In the genomic region with DNA sequence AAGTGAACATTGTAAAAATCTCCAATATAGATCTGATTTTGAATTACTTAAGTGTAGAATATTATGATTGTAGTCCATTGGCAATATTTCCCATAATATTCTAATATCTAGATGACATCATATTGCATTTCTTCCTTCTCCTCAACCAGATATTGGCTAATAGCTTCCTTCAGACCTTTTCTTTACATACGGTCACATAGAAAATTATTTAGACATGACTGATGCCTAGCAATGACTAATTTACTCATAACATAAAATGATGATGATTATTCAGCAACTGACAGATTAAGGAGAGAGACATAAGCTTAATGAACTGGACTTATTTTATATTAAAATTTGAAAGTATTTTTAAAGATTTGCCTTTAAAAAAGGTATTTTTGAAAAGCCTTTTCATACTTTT, we compare ENCODE assay signal across 27 cellular contexts.
"Had no signal": no experiment of that assay in that cellular context is flagged by ENCODE, and none has a peak within 500 bp of the region (broad histone marks: within the 10 kb centered on the region; RNA-seq: fewer than 3 reads in every experiment).

No MANE protein-coding gene starts in this region.

- DNase-seq: nephron progenitor cell; nucleus accumbens; ovary; posterior cingulate gyrus; psoas muscle; right cardiac atrium; sigmoid colon; small intestine; stimulated activated CD4-positive, alpha-beta T cell treated with anti-CD3 and anti-CD28 coated beads, Interleukin-15, amount 100 ng/mL, for 24 hours; stimulated activated CD4-positive, alpha-beta T cell treated with anti-CD3 and anti-CD28 coated beads, Interleukin-2, amount 100 ng/mL, for 24 hours; stimulated activated CD4-positive, alpha-beta T cell treated with anti-CD3 and anti-CD28 coated beads, Interleukin-2, amount 100 ng/mL, for 48 hours; stimulated activated CD4-positive, alpha-beta T cell treated with anti-CD3 and anti-CD28 coated beads, Interleukin-4, amount 100 ng/mL, for 24 hours; stimulated activated naive B cell treated with anti-CD40 and anti-IgM and Interleukin-4, amounts not matched to agents 10 μg/mL and 1 μg/mL and 100 μg/mL, for 72 hours; stimulated activated naive CD4-positive, alpha-beta T cell treated with Interleukin-2 at 50 U/mL for 16 hours; stomach; thyroid gland; trophoblast cell; upper lobe of left lung had no signal

- H3K4me1 ChIP-seq: parathyroid adenoma, psoas muscle, right lobe of liver, sigmoid colon, stomach, thyroid gland, tibial nerve, upper lobe of left lung, vagina had no signal

- ATAC-seq: natural killer cell treated with Interleukin-12 subunit alpha and Interleukin-12 subunit beta and Interleukin-15 and Interleukin-18, amount 100 ng/mL, for 72 hours; psoas muscle; right cardiac atrium; right lobe of liver; stimulated activated effector memory CD8-positive, alpha-beta T cell treated with anti-CD3 and anti-CD28 coated beads, Interleukin-12 subunit alpha, Interleukin-12 subunit beta, amount 100 ng/mL, for 72 hours; stimulated activated naive B cell treated with anti-CD40 and anti-IgM and Interleukin-4, amounts not matched to agents 10 μg/mL and 1 μg/mL and 100 μg/mL, for 72 hours had no signal

- H3K27ac ChIP-seq: neutrophil, ovary, parathyroid adenoma, psoas muscle, right lobe of liver, sigmoid colon, stomach, thoracic aorta, thyroid gland, tibial nerve, upper lobe of left lung, vagina had no signal

- H2AFZ ChIP-seq: parathyroid adenoma had no signal

- H3K79me2 ChIP-seq: parathyroid adenoma had no signal

- H3K9ac ChIP-seq: parathyroid adenoma had no signal

- H3K9me3 ChIP-seq: neutrophil, ovary, psoas muscle, right lobe of liver, sigmoid colon, stomach, thoracic aorta, thyroid gland, tibial nerve, upper lobe of left lung, vagina had no signal

- H3K27me3 ChIP-seq: neutrophil, ovary, right lobe of liver, sigmoid colon, stomach, thyroid gland, tibial nerve, upper lobe of left lung, vagina had no signal

- H3K4me3 ChIP-seq: ovary, psoas muscle, right lobe of liver, sigmoid colon, stomach, thoracic aorta, thyroid gland, tibial nerve, upper lobe of left lung, vagina had no signal

- FAIRE-seq: urothelium cell line had no signal

- H3K36me3 ChIP-seq: neutrophil, ovary, right lobe of liver, sigmoid colon, stomach, thoracic aorta, thyroid gland, tibial nerve, upper lobe of left lung, vagina had no signal
